ENCODE assay signal across 14 cellular contexts in genomic region chr18:51342815-51343214, GRCh38.
DNase-seq lines count a peak whose midpoint lies in the region; ATAC-seq and TF ChIP-seq lines count a peak whose summit lies in the region.
"Had no signal": no experiment of that assay in that cellular context is flagged by ENCODE, and none has a peak within 500 bp of the region (broad histone marks: within the 10 kb centered on the region; RNA-seq: fewer than 3 reads in every experiment).

No MANE protein-coding gene starts in this region.

- CTCF ChIA-PET in naive thymus-derived CD4-positive, alpha-beta T cell (lab: Charles Lee): interaction anchor here (0.8 kb wide), 1 partner anchor 64 kb away, joined by 3 read pairs; no protein-coding TSS in a partner anchor

- peaks cover 0 to 4% (median 0%) of the 10 kb centered on the region in 5 donors for H3K36me3 Mint-ChIP-seq in naive thymus-derived CD4-positive, alpha-beta T cell
- no peaks in the 10 kb centered on the region for H3K36me3 Mint-ChIP-seq in immature natural killer cell
- H3K36me3 Mint-ChIP-seq: type B pancreatic cell had no signal

- no peaks in the 10 kb centered on the region for H3K9me3 ChIP-seq in naive thymus-derived CD4-positive, alpha-beta T cell (ENCODE audit: control insufficient read depth in 2 of 3, low read length in 3 of 3)

- H3K4me3 Mint-ChIP-seq in naive thymus-derived CD4-positive, alpha-beta T cell: no peak overlapping the region
- H3K4me3 Mint-ChIP-seq in immature natural killer cell: no peak overlapping the region
- H3K4me3 Mint-ChIP-seq: type B pancreatic cell had no signal

- no peak overlapping the region for H3K4me3 ChIP-seq in choroid plexus epithelial cell (ENCODE audit: low read depth, low read length)
- H3K4me3 ChIP-seq in naive thymus-derived CD4-positive, alpha-beta T cell (ENCODE audit: low read length): no peak overlapping the region

- TF ChIP-seq CTCF in choroid plexus epithelial cell (conservative IDR thresholded peaks at IDR 0.05; ENCODE audit: low read depth, low read length): no peak

- ATAC-seq in naive thymus-derived CD4-positive, alpha-beta T cell: no peak

- no peak overlapping the region for H3K27ac ChIP-seq in naive thymus-derived CD4-positive, alpha-beta T cell (ENCODE audit: low read depth, low read length)

- H3K9me3 Mint-ChIP-seq in naive thymus-derived CD4-positive, alpha-beta T cell: peaks cover 0 to 9% (median 0%) of the 10 kb centered on the region in 11 donors
- H3K9me3 Mint-ChIP-seq in immature natural killer cell: no peaks in the 10 kb centered on the region
- H3K9me3 Mint-ChIP-seq: type B pancreatic cell had no signal

- peak; percentile 9 to 31 for DNase-seq in activated CD4-positive, alpha-beta T cell treated with anti-CD3 and anti-CD28 coated beads, Interleukin-2, amount 50 U/mL, for 48 hours
- DNase-seq in activated CD4-positive, alpha-beta T cell treated with anti-CD3 and anti-CD28 coated beads for 1 hour: no peak
- DNase-seq in NCI-H69 (lab: John Stamatoyannopoulos, UW): peak; percentile 18
- peak; percentile 90 for DNase-seq in choroid plexus epithelial cell (ENCODE audit: low read depth)
- peak; percentile 11 to 23 for DNase-seq in stimulated activated CD4-positive, alpha-beta T cell treated with anti-CD3 and anti-CD28 coated beads, Interleukin-2, amount 100 ng/mL, for 24 hours
- no peak for DNase-seq in naive thymus-derived CD4-positive, alpha-beta T cell
- no peak for DNase-seq in immature natural killer cell
- DNase-seq in HuH-7 (ENCODE audit: low spot score): no peak
- DNase-seq: ACHN; central memory CD4-positive, alpha-beta T cell; GOT3; NCI-H524; nucleus accumbens had no signal

- H3K27me3 Mint-ChIP-seq in naive thymus-derived CD4-positive, alpha-beta T cell: peaks cover 10 to 29% (median 17%) of the 10 kb centered on the region in 5 donors
- H3K27me3 Mint-ChIP-seq in immature natural killer cell (ENCODE audit: low read depth in 3 of 3): peaks cover 0 to 4% (median 4%) of the 10 kb centered on the region in 3 donors

- peaks cover 0 to 1% (median 0%) of the 10 kb centered on the region in 7 donors for H3K4me1 Mint-ChIP-seq in naive thymus-derived CD4-positive, alpha-beta T cell
- H3K4me1 Mint-ChIP-seq in immature natural killer cell: no peaks in the 10 kb centered on the region

- intact Hi-C loops in naive thymus-derived CD4-positive, alpha-beta T cell (cut with micrococcal nuclease): no loop called here

- H3K36me3 ChIP-seq in naive thymus-derived CD4-positive, alpha-beta T cell (ENCODE audit: control insufficient read depth in 2 of 3, insufficient read depth in 3 of 3, low read length in 3 of 3): no peaks in the 10 kb centered on the region

- no peak overlapping the region for H3K27ac Mint-ChIP-seq in naive thymus-derived CD4-positive, alpha-beta T cell
- no peak overlapping the region for H3K27ac Mint-ChIP-seq in immature natural killer cell
- H3K27ac Mint-ChIP-seq: type B pancreatic cell had no signal

- H3K27me3 ChIP-seq in naive thymus-derived CD4-positive, alpha-beta T cell (ENCODE audit: control insufficient read depth in 2 of 2, insufficient read depth in 2 of 2, low read length in 2 of 2): peaks cover 0 to 2% of the 10 kb centered on the region in 2 donors

- H3K4me1 ChIP-seq in naive thymus-derived CD4-positive, alpha-beta T cell (ENCODE audit: control insufficient read depth in 2 of 2, insufficient read depth in 2 of 2, low read length in 2 of 2): no peaks in the 10 kb centered on the region

- POLR2A ChIA-PET in naive thymus-derived CD4-positive, alpha-beta T cell (lab: Charles Lee): no interaction called here

Comparison
In these comparisons a context has a peak if more than half of its experiments do, and no peak if none do; other contexts are left out.
1. DNase-seq: peak in activated CD4-positive, alpha-beta T cell treated with anti-CD3 and anti-CD28 coated beads, Interleukin-2, amount 50 U/mL, for 48 hours (2 of 2), NCI-H69 (single experiment), choroid plexus epithelial cell (single experiment) and stimulated activated CD4-positive, alpha-beta T cell treated with anti-CD3 and anti-CD28 coated beads, Interleukin-2, amount 100 ng/mL, for 24 hours (2 of 2); none in activated CD4-positive, alpha-beta T cell treated with anti-CD3 and anti-CD28 coated beads for 1 hour (single experiment), naive thymus-derived CD4-positive, alpha-beta T cell (0 of 9), immature natural killer cell (0 of 3) and HuH-7 (single experiment).